In genomic region chr1:42930178-42931107, GRCh38 we compare ENCODE assay signal across 10 cellular contexts. TPM values are rescaled to one million over a fixed set of nuclear protein-coding genes. Genes with fewer than 3 reads are reported as not detected.
A peak's percentile ranks its signal among the peaks of the same experiment; 100 is the strongest.
DNase-seq lines count a peak whose midpoint lies in the region; ATAC-seq, FAIRE-seq and TF ChIP-seq lines count a peak whose summit lies in the region.
"Had no signal": no experiment of that assay in that cellular context is flagged by ENCODE, and none has a peak within 500 bp of the region (broad histone marks: within the 10 kb centered on the region; RNA-seq: fewer than 3 reads in every experiment).

No MANE protein-coding gene starts in this region.

- peaks cover 2 to 6% (median 5%) of the 10 kb centered on the region in 3 donors for H3K27me3 Mint-ChIP-seq in CD14-positive monocyte (ENCODE audit: low read depth in 3 of 3)
- H3K27me3 Mint-ChIP-seq in activated naive CD8-positive, alpha-beta T cell treated with anti-CD3 and anti-CD28 coated beads for 36 hours = no peaks in the 10 kb centered on the region
- peaks cover 2% of the 10 kb centered on the region for H3K27me3 Mint-ChIP-seq in neural crest cell (ENCODE audit: low read depth)

- H3K9me3 Mint-ChIP-seq in CD14-positive monocyte (no peaks in the 10 kb centered on the region), neural crest cell (no peaks in the 10 kb centered on the region)
- no peaks in the 10 kb centered on the region for H3K9me3 Mint-ChIP-seq in activated naive CD8-positive, alpha-beta T cell treated with anti-CD3 and anti-CD28 coated beads for 36 hours

- H3K27me3 ChIP-seq in H7 (ENCODE audit: control insufficient read depth, insufficient read depth, low read length) = no peaks in the 10 kb centered on the region
- no peaks in the 10 kb centered on the region for H3K27me3 ChIP-seq in pancreas

- FAIRE-seq in pancreas (lab: Jason Lieb, UNC) = no peak
- FAIRE-seq: GM12892 had no signal

- DNase-seq in CD14-positive monocyte (ENCODE audit: low spot score) = no peak
- DNase-seq in H7 = peak; percentile 23
- no peak for DNase-seq in activated naive CD8-positive, alpha-beta T cell treated with anti-CD3 and anti-CD28 coated beads for 36 hours
- no peak for DNase-seq in neural crest cell (ENCODE audit: low read depth, low spot score)
- DNase-seq in pancreas = no peak
- DNase-seq in NCI-H2029 (lab: John Stamatoyannopoulos, UW) = no peak
- DNase-seq: PC-9 had no signal

- ATAC-seq in pancreas (no peak), GM21737 (IDR thresholded peaks at IDR 0.05; ENCODE audit: unreplicated experiment) (no peak), HG02884 (IDR thresholded peaks at IDR 0.05; ENCODE audit: unreplicated experiment) (no peak)

- no peaks in the 10 kb centered on the region for H3K4me1 ChIP-seq in pancreas

- H3K4me3 ChIP-seq in H7 (ENCODE audit: insufficient read depth, low read depth, low read length) (no peak overlapping the region), pancreas (no peak overlapping the region)
- H3K4me3 ChIP-seq: PC-9 had no signal

- no peak overlapping the region for H3K27ac ChIP-seq in pancreas

- 90 to 91% methylated on average over 25 of the region's 25 CpGs for WGBS in pancreas, 2 donors

- H3K36me3 Mint-ChIP-seq in CD14-positive monocyte (peaks cover 18 to 32% of the 10 kb centered on the region in 2 donors), neural crest cell (ENCODE audit: low read depth) (peaks cover 24% of the 10 kb centered on the region)
- H3K36me3 Mint-ChIP-seq in activated naive CD8-positive, alpha-beta T cell treated with anti-CD3 and anti-CD28 coated beads for 36 hours = peaks cover 45% of the 10 kb centered on the region

- intact Hi-C loops in CD14-positive monocyte (cut with micrococcal nuclease) (no loop called here), pancreas (cut with DNase I) (loop anchor here in 1 of 3 donors (10.0 kb wide), 1 partner anchor 134 kb away; no protein-coding TSS in a partner anchor)

- H3K9me3 ChIP-seq in pancreas = no peaks in the 10 kb centered on the region

- H3K36me3 ChIP-seq in H7 (replicated peaks; ENCODE audit: control insufficient read depth, insufficient read depth, low read length) (peaks cover 72% of the 10 kb centered on the region), pancreas (peaks cover 0 to 9% (median 0%) of the 10 kb centered on the region in 3 donors)

- peak overlapping the region in 6 of 7 donors; percentile 92 to 98 (median 96) for H3K27ac Mint-ChIP-seq in CD14-positive monocyte
- H3K27ac Mint-ChIP-seq in activated naive CD8-positive, alpha-beta T cell treated with anti-CD3 and anti-CD28 coated beads for 36 hours = peak overlapping the region; percentile 89
- peak overlapping the region; percentile 88 for H3K27ac Mint-ChIP-seq in neural crest cell (ENCODE audit: unreplicated experiment)

- TF ChIP-seq CTCF in CD14-positive monocyte (IDR thresholded peaks at IDR 0.05) (no peak), neural crest cell (conservative IDR thresholded peaks at IDR 0.05) (no peak), pancreas (IDR thresholded peaks at IDR 0.05) (no peak)

- H3K4me3 Mint-ChIP-seq in CD14-positive monocyte (no peak overlapping the region), neural crest cell (peak overlapping the region; percentile 78)
- H3K4me3 Mint-ChIP-seq in activated naive CD8-positive, alpha-beta T cell treated with anti-CD3 and anti-CD28 coated beads for 36 hours = no peak overlapping the region

- H3K4me1 Mint-ChIP-seq in CD14-positive monocyte = peaks cover 50% of the 10 kb centered on the region
- H3K4me1 Mint-ChIP-seq in activated naive CD8-positive, alpha-beta T cell treated with anti-CD3 and anti-CD28 coated beads for 36 hours = peaks cover 61% of the 10 kb centered on the region
- peaks cover 52% of the 10 kb centered on the region for H3K4me1 Mint-ChIP-seq in neural crest cell

RNA-seq across cellular contexts. Expression of gene SLC2A1, which starts 28.2 kb away (rescaled TPM):
- polyA plus RNA-seq in CD14-positive monocyte = under 1 TPM; 0.56 to 0.71 TPM
- 90.9 and 93.7 TPM in 2 replicates for total RNA-seq in H7 (2014; rRNA removed; shearing (Covaris generic))
- total RNA-seq in activated naive CD8-positive, alpha-beta T cell treated with anti-CD3 and anti-CD28 coated beads for 36 hours = 100 to 1,000 TPM; 105 to 114 TPM
- 254 and 265 TPM in 2 replicates for total RNA-seq in neural crest cell
- 10 to 100 TPM in 1 of 6 donors, 1 to 10 TPM in 5; 1.6 to 10.9 (median 6.8) TPM for total RNA-seq in pancreas
- polyA plus RNA-seq in pancreas = 1 to 10 TPM; 3.0 to 9.2 TPM
